Comparison of ENCODE assay signal across 8 cellular contexts in the genomic region with DNA sequence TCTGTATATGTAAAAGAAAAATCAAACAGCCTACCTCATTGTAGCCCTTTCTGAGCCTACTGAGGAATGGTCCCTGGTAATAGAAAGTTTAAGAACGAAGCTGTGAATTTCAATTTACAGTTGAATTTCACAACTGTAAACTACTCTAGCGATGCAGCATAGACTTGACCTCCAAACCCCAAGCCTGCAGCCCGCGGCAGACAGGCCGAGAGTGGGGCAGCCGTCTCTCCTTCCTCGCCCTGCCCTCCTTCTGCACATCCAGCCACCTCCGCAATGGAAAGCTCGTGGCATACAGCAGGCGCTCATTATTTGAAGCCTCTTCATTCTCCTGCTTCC. TPM values are rescaled to one million over a fixed set of nuclear protein-coding genes. Genes with fewer than 3 reads are reported as not detected.
DNase-seq lines count a peak whose midpoint lies in the region; ATAC-seq and TF ChIP-seq lines count a peak whose summit lies in the region.

No MANE protein-coding gene starts in this region.

- peak overlapping the region; percentile 44 to 57 for H3K4me3 ChIP-seq in left lung
- H3K4me3 ChIP-seq in mucosa of descending colon, result no peak overlapping the region

- H3K36me3 Mint-ChIP-seq in CD14-positive monocyte (no peaks in the 10 kb centered on the region), type B pancreatic cell (no peaks in the 10 kb centered on the region)
- H3K36me3 Mint-ChIP-seq in activated naive CD8-positive, alpha-beta T cell treated with anti-CD3 and anti-CD28 coated beads for 36 hours, result no peaks in the 10 kb centered on the region

- H3K36me3 ChIP-seq in left lung (no peaks in the 10 kb centered on the region), mucosa of descending colon (ENCODE audit: low read depth) (no peaks in the 10 kb centered on the region)

- H3K27ac Mint-ChIP-seq in CD14-positive monocyte (peak overlapping the region in 5 of 7 donors; percentile 70 to 89 (median 80)), type B pancreatic cell (peak overlapping the region; percentile 91)
- no peak overlapping the region for H3K27ac Mint-ChIP-seq in activated naive CD8-positive, alpha-beta T cell treated with anti-CD3 and anti-CD28 coated beads for 36 hours

- H3K9me3 ChIP-seq in left lung, result no peaks in the 10 kb centered on the region
- no peaks in the 10 kb centered on the region for H3K9me3 ChIP-seq in mucosa of descending colon

- TF ChIP-seq CTCF in CD14-positive monocyte (IDR thresholded peaks at IDR 0.05) (no peak), left lung (IDR thresholded peaks at IDR 0.05) (no peak), type B pancreatic cell (conservative IDR thresholded peaks at IDR 0.05) (no peak), mucosa of descending colon (IDR thresholded peaks at IDR 0.05) (no peak)

- H3K4me1 ChIP-seq in left lung (peaks cover 0 to 15% of the 10 kb centered on the region in 2 donors), mucosa of descending colon (ENCODE audit: low read depth) (peaks cover 2% of the 10 kb centered on the region)

- H3K27me3 ChIP-seq in left lung, result no peaks in the 10 kb centered on the region

- H3K4me1 Mint-ChIP-seq in CD14-positive monocyte, result peaks cover 24% of the 10 kb centered on the region
- peaks cover 11% of the 10 kb centered on the region for H3K4me1 Mint-ChIP-seq in activated naive CD8-positive, alpha-beta T cell treated with anti-CD3 and anti-CD28 coated beads for 36 hours
- peaks cover 12% of the 10 kb centered on the region for H3K4me1 Mint-ChIP-seq in type B pancreatic cell (ENCODE audit: unreplicated experiment)

- H3K9me3 Mint-ChIP-seq in CD14-positive monocyte (peaks cover 0 to 1% (median 0%) of the 10 kb centered on the region in 7 donors), type B pancreatic cell (no peaks in the 10 kb centered on the region)
- no peaks in the 10 kb centered on the region for H3K9me3 Mint-ChIP-seq in activated naive CD8-positive, alpha-beta T cell treated with anti-CD3 and anti-CD28 coated beads for 36 hours

- H3K27me3 Mint-ChIP-seq in CD14-positive monocyte (ENCODE audit: low read depth in 3 of 3) (peaks cover 4 to 11% (median 8%) of the 10 kb centered on the region in 3 donors), type B pancreatic cell (peaks cover 29% of the 10 kb centered on the region)
- H3K27me3 Mint-ChIP-seq in activated naive CD8-positive, alpha-beta T cell treated with anti-CD3 and anti-CD28 coated beads for 36 hours, result peaks cover 49% of the 10 kb centered on the region

- peak; percentile 2 for ATAC-seq in HG02610 (IDR thresholded peaks at IDR 0.05; ENCODE audit: unreplicated experiment)
- peak; percentile 13 for ATAC-seq in left lung
- ATAC-seq in mucosa of descending colon, result no peak

- peak overlapping the region; percentile 91 to 96 for H3K4me3 Mint-ChIP-seq in CD14-positive monocyte
- H3K4me3 Mint-ChIP-seq in activated naive CD8-positive, alpha-beta T cell treated with anti-CD3 and anti-CD28 coated beads for 36 hours, result peak overlapping the region; percentile 87
- peak overlapping the region; percentile 94 for H3K4me3 Mint-ChIP-seq in type B pancreatic cell

- H3K27ac ChIP-seq in left lung, result peak overlapping the region in 1 of 2 donors; percentile 68

- DNase-seq in CD14-positive monocyte (ENCODE audit: low spot score), result no peak
- no peak for DNase-seq in activated naive CD8-positive, alpha-beta T cell treated with anti-CD3 and anti-CD28 coated beads for 36 hours
- DNase-seq in left lung, result no peak
- no peak for DNase-seq in type B pancreatic cell (ENCODE audit: extremely low spot score, unreplicated experiment)
- no peak for DNase-seq in stimulated activated CD4-positive, alpha-beta T cell treated with anti-CD3 and anti-CD28 coated beads, Interleukin-4, amount 100 ng/mL, for 24 hours
- no peak for DNase-seq in mucosa of descending colon
- no peak for DNase-seq in H4 (ENCODE audit: low spot score)

- intact Hi-C loops in CD14-positive monocyte (cut with micrococcal nuclease), result loop anchor here (5.0 to 10.0 kb wide), 3 partner anchors 113 to 276 kb away; no protein-coding TSS in a partner anchor
- intact Hi-C loops in left lung (cut with DNase I), result no loop called here
- intact Hi-C loops in mucosa of descending colon (cut with DNase I, micrococcal nuclease), result loop anchor here in 1 of 2 donors (10.0 kb wide), 1 partner anchor 116 kb away; no protein-coding TSS in a partner anchor

RNA-seq across cellular contexts. Expression of a gene that starts 15.3 kb away (rescaled TPM):
- polyA plus RNA-seq in CD14-positive monocyte, result 100 to 1,000 TPM; 307 to 483 TPM
- not detected for total RNA-seq in activated naive CD8-positive, alpha-beta T cell treated with anti-CD3 and anti-CD28 coated beads for 36 hours
- total RNA-seq in left lung, result 10 to 100 TPM in 1 of 2 donors, 1 to 10 TPM in 1; 3.8 to 30.6 TPM
- total RNA-seq in type B pancreatic cell (ENCODE audit: low replicate concordance), result not detected in 2 replicates
- 1 to 10 TPM in 1 of 3 donors, under 1 TPM in 1, not detected in 1; 0.96 to 4.0 TPM for total RNA-seq in mucosa of descending colon
- total RNA-seq in H4 (2014; rRNA removed; shearing (Covaris generic)), result not detected in 2 replicates

RNA-seq across cellular contexts. Expression of a gene that starts 19.2 kb away (rescaled TPM):
- 10 to 100 TPM; 20.1 to 21.1 TPM for polyA plus RNA-seq in CD14-positive monocyte
- total RNA-seq in activated naive CD8-positive, alpha-beta T cell treated with anti-CD3 and anti-CD28 coated beads for 36 hours, result 10 to 100 TPM; 94.1 to 99.1 TPM
- 10 to 100 TPM; 38.6 to 61.3 TPM for total RNA-seq in left lung
- total RNA-seq in type B pancreatic cell (ENCODE audit: low replicate concordance), result 59.7 and 88.1 TPM in 2 replicates
- total RNA-seq in mucosa of descending colon, result 10 to 100 TPM; 61.1 to 87.3 (median 73.1) TPM
- total RNA-seq in H4 (2014; rRNA removed; shearing (Covaris generic)), result 60.2 and 64.0 TPM in 2 replicates

RNA-seq across cellular contexts. Expression of a gene that starts 28.5 kb away (rescaled TPM):
- polyA plus RNA-seq in CD14-positive monocyte, result not detected
- total RNA-seq in activated naive CD8-positive, alpha-beta T cell treated with anti-CD3 and anti-CD28 coated beads for 36 hours, result under 1 TPM; 0.36 to 0.54 TPM
- total RNA-seq in left lung, result under 1 TPM in 1 of 2 donors, not detected in 1; 0.35 TPM
- total RNA-seq in type B pancreatic cell (ENCODE audit: low replicate concordance), result 4.5 and 14.2 TPM in 2 replicates
- 1 to 10 TPM in 2 of 3 donors, under 1 TPM in 1; 0.28 to 4.9 (median 2.0) TPM for total RNA-seq in mucosa of descending colon
- total RNA-seq in H4 (2014; rRNA removed; shearing (Covaris generic)), result not detected in 2 replicates

RNA-seq across cellular contexts. Expression of a gene that starts 54.2 kb away (rescaled TPM):
- 10 to 100 TPM in 1 of 2 donors, 1 to 10 TPM in 1; 6.8 to 11.1 TPM for polyA plus RNA-seq in CD14-positive monocyte
- 1 to 10 TPM; 4.2 to 4.9 TPM for total RNA-seq in activated naive CD8-positive, alpha-beta T cell treated with anti-CD3 and anti-CD28 coated beads for 36 hours
- total RNA-seq in left lung, result 10 to 100 TPM; 25.6 to 44.2 TPM
- 150 and 214 TPM in 2 replicates for total RNA-seq in type B pancreatic cell (ENCODE audit: low replicate concordance)
- total RNA-seq in mucosa of descending colon, result 100 to 1,000 TPM; 156 to 212 (median 188) TPM
- 1.3 and 8.5 TPM in 2 replicates for total RNA-seq in H4 (2014; rRNA removed; shearing (Covaris generic))

RNA-seq across cellular contexts. Expression of a gene that starts 59.4 kb away (rescaled TPM):
- polyA plus RNA-seq in CD14-positive monocyte, result not detected
- not detected for total RNA-seq in activated naive CD8-positive, alpha-beta T cell treated with anti-CD3 and anti-CD28 coated beads for 36 hours
- total RNA-seq in left lung (not detected), type B pancreatic cell (ENCODE audit: low replicate concordance) (not detected in 2 replicates), mucosa of descending colon (1 to 10 TPM in 1 of 3 donors, under 1 TPM in 1, not detected in 1; 0.58 to 2.3 TPM)
- total RNA-seq in H4 (2014; rRNA removed; shearing (Covaris generic)), result not detected in 2 replicates

Comparison
In these comparisons a context has a peak if more than half of its experiments do, and no peak if none do; other contexts are left out.
1. intact Hi-C loops: an anchor here in CD14-positive monocyte (5.0 to 10.0 kb wide); none called in left lung.